Comparison of ENCODE assay signal across 23 cellular contexts in genomic region chr3:27219127-27219860, GRCh38.
DNase-seq lines count a peak whose midpoint lies in the region; ATAC-seq, FAIRE-seq and TF ChIP-seq lines count a peak whose summit lies in the region.
"Had no signal": no experiment of that assay in that cellular context is flagged by ENCODE, and none has a peak within 500 bp of the region (broad histone marks: within the 10 kb centered on the region; RNA-seq: fewer than 3 reads in every experiment).

No MANE protein-coding gene starts in this region.

- TF ChIP-seq CTCF in bronchial epithelial cell (IDR thresholded peaks at IDR 0.05; ENCODE audit: insufficient read depth, low read length, severe bottlenecking) = no peak
- TF ChIP-seq CTCF in GM13977 (IDR thresholded peaks at IDR 0.05; ENCODE audit: extremely low read depth, insufficient read depth, missing control alignments) = no peak
- no peak for TF ChIP-seq CTCF in psoas muscle (IDR thresholded peaks at IDR 0.05)

- WGBS in psoas muscle, 3 donors = 96 to 100% (median 97%) methylated on average over 1 of the region's 1 CpG

- ATAC-seq in psoas muscle (no peak), GM19023 (IDR thresholded peaks at IDR 0.05; ENCODE audit: unreplicated experiment) (no peak)
- ATAC-seq: T-helper 17 cell had no signal

- DNase-seq in HS-5 (ENCODE audit: low read depth) (peak; percentile 15), bronchial epithelial cell (ENCODE audit: low read depth) (peak; percentile 49), iris pigment epithelial cell (ENCODE audit: low read depth) (peak; percentile 31), GM13977 (ENCODE audit: low spot score) (no peak), psoas muscle (no peak), G401 (ENCODE audit: low spot score) (no peak)
- DNase-seq: activated CD8-positive, alpha-beta memory T cell treated with anti-CD3 and anti-CD28 coated beads, Interleukin-2, amount 50 U/mL, for 48 hours; activated effector memory CD4-positive, alpha-beta T cell treated with Interleukin-2 at 50 U/mL for 16 hours; DMS 273 treated with DMSO at 0.1 percent for 48 hours; H7; kidney glomerular epithelial cell; NCI-H1092 treated with DMSO at 0.1 percent for 48 hours; NCI-H2081 treated with DMSO at 0.1 percent for 48 hours; NCI-H510A treated with DMSO at 0.1 percent for 48 hours; nucleus accumbens; SIG-M5; T-helper 17 cell had no signal

- in situ Hi-C loops in GM13977 (cut with MboI; ENCODE audit: low pct_unique_long_range_greater_than_20kb, low sequenced_read_pairs, unreplicated experiment) = no loop called here
- in situ Hi-C loops in G401 (cut with HindIII; ENCODE audit: low sequenced_read_pairs) = no loop called here

- H3K4me1 ChIP-seq in ACC112 (ENCODE audit: control insufficient read depth, insufficient read depth, low read length, unreplicated experiment) (peaks cover 41% of the 10 kb centered on the region), psoas muscle (peaks cover 15% of the 10 kb centered on the region)
- H3K4me1 ChIP-seq: breast epithelium had no signal

- peak overlapping the region; percentile 40 for H3K27ac ChIP-seq in ACC112 (ENCODE audit: low read depth, low read length)
- no peak overlapping the region for H3K27ac ChIP-seq in psoas muscle
- H3K27ac ChIP-seq: breast epithelium, right atrium auricular region had no signal

- no peaks in the 10 kb centered on the region for H3K79me2 ChIP-seq in ACC112 (ENCODE audit: control insufficient read depth, insufficient read depth, low read length, unreplicated experiment)

- H3K4me3 ChIP-seq in ACC112 (ENCODE audit: low read depth, low read length) = no peak overlapping the region
- no peak overlapping the region for H3K4me3 ChIP-seq in bronchial epithelial cell (ENCODE audit: low read depth, low read length)
- no peak overlapping the region for H3K4me3 ChIP-seq in psoas muscle
- H3K4me3 ChIP-seq: breast epithelium, right atrium auricular region had no signal

- intact Hi-C loops in psoas muscle (cut with DNase I) = no loop called here

- H2AFZ ChIP-seq in ACC112 (ENCODE audit: low read length, unreplicated experiment) = no peak overlapping the region

- H3K36me3 ChIP-seq in ACC112 (ENCODE audit: insufficient read depth, low read length) (no peaks in the 10 kb centered on the region; the same call in 1 of the 2 replicates), bronchial epithelial cell (ENCODE audit: control insufficient read depth, insufficient read depth, low read length) (no peaks in the 10 kb centered on the region), psoas muscle (ENCODE audit: insufficient read depth in 1 of 2, low read depth in 1 of 2) (no peaks in the 10 kb centered on the region)
- H3K36me3 ChIP-seq: breast epithelium, right atrium auricular region had no signal

- no peaks in the 10 kb centered on the region for H3K9me3 ChIP-seq in psoas muscle
- H3K9me3 ChIP-seq: breast epithelium, right atrium auricular region had no signal

- no peak for FAIRE-seq in bronchial epithelial cell (lab: Jason Lieb, UNC)
- FAIRE-seq: GM12891, HTR-8/SVneo had no signal

- H3K27me3 ChIP-seq in ACC112 (ENCODE audit: insufficient read depth, low read length) = no peaks in the 10 kb centered on the region
- H3K27me3 ChIP-seq in bronchial epithelial cell (ENCODE audit: control insufficient read depth, insufficient read depth, low read length) = no peaks in the 10 kb centered on the region
- no peaks in the 10 kb centered on the region for H3K27me3 ChIP-seq in psoas muscle (ENCODE audit: insufficient read depth in 3 of 3, low read length in 2 of 3)
- H3K27me3 ChIP-seq: breast epithelium, right atrium auricular region had no signal

Comparison
In these comparisons a context has a peak if more than half of its experiments do, and no peak if none do; other contexts are left out.
1. DNase-seq: peak in HS-5 (single experiment), bronchial epithelial cell (single experiment) and iris pigment epithelial cell (single experiment); none in GM13977 (single experiment), psoas muscle (0 of 2) and G401 (single experiment).